19 cellular contexts compared by ENCODE assay signal in the genomic region with DNA sequence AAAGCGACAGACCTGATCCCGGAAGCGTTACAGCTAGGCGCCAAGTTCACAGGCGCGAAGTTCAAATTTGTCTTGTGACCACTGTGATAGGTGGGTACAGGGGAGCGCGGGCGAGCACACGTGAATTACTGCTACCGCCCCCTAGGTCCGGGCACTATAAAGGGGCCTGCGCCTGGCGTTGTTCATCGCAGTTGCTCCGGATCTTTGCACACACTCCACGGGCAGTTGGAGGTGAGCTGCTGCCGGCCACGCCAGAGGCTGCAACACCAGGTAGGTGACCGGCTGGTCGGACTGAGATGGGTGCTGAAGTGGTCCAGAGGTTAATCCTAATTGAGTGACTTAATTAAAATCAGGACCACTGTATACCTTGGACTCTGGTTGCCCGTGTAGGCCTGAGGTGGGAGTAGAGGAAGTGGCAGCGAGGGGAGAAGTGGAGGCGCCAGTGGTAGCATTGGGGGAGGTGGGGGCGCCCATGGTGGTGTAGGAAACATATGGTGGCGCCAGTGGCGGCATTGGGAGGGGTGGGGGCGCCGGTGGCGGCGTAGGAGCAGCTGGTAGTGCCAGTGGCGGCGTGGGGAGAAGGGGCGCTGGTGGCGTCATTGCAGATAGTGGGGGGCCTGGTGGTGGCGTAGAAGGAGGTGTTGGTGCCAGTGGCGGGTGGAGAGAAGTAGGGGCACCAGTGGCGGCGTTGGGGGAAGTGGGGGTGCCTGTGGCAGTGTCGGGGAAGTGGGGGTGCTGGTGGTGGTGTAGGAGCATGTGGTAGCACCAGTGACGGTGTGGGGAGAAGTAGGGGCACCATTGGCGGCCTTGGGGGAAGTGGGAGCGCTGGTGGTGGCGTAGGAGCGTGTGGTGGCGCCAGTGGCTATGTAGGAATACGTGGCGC. TPM values are rescaled to one million over a fixed set of nuclear protein-coding genes. Genes with fewer than 3 reads are reported as not detected.
DNase-seq lines count a peak whose midpoint lies in the region; ATAC-seq and TF ChIP-seq lines count a peak whose summit lies in the region.
"Had no signal": no experiment of that assay in that cellular context is flagged by ENCODE, and none has a peak within 500 bp of the region (broad histone marks: within the 10 kb centered on the region; RNA-seq: fewer than 3 reads in every experiment).

A gene with protein sequence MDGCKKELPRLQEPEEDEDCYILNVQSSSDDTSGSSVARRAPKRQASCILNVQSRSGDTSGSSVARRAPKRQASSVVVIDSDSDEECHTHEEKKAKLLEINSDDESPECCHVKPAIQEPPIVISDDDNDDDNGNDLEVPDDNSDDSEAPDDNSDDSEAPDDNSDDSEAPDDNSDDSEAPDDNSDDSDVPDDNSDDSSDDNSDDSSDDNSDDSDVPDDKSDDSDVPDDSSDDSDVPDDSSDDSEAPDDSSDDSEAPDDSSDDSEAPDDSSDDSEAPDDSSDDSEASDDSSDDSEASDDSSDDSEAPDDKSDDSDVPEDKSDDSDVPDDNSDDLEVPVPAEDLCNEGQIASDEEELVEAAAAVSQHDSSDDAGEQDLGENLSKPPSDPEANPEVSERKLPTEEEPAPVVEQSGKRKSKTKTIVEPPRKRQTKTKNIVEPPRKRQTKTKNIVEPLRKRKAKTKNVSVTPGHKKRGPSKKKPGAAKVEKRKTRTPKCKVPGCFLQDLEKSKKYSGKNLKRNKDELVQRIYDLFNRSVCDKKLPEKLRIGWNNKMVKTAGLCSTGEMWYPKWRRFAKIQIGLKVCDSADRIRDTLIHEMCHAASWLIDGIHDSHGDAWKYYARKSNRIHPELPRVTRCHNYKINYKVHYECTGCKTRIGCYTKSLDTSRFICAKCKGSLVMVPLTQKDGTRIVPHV (plus strand): TSS at position 185 of the 883 bp plus-strand sequence. CDS start 2,385 bp downstream, outside the sequence.

- POLR2A ChIA-PET in activated naive CD8-positive, alpha-beta T cell treated with anti-CD3 and anti-CD28 coated beads, Interleukin-2, amount 10 ng/mL, durations not matched to agents 7 days and 5 days (lab: Charles Lee) = no interaction called here

- ATAC-seq in activated T-cell treated with anti-CD3 and anti-CD28 coated beads, Interleukin-2, amount 50 U/mL, for 72 hours (replicated peaks in 1 of 2) = peak; percentile 6 to 26
- ATAC-seq in activated naive CD8-positive, alpha-beta T cell treated with anti-CD3 and anti-CD28 coated beads, Interleukin-2, amount 10 ng/mL, durations not matched to agents 7 days and 5 days (ENCODE audit: low read depth) = no peak
- ATAC-seq in GM21825 (IDR thresholded peaks at IDR 0.05; ENCODE audit: unreplicated experiment) (no peak), HG03571 (IDR thresholded peaks at IDR 0.05; ENCODE audit: unreplicated experiment) (no peak)

- peak within 1 kb of the TSS; percentile 80 for H3K27ac Mint-ChIP-seq in activated T-cell treated with anti-CD3 and anti-CD28 coated beads, Interleukin-2, amount 50 U/mL, for 72 hours
- H3K27ac Mint-ChIP-seq in activated naive CD8-positive, alpha-beta T cell treated with anti-CD3 and anti-CD28 coated beads, Interleukin-2, amount 10 ng/mL, durations not matched to agents 7 days and 5 days = peak within 1 kb of the TSS; percentile 42
- peak within 1 kb of the TSS; percentile 68 for H3K27ac Mint-ChIP-seq in nephron progenitor cell

- H3K36me3 Mint-ChIP-seq in activated T-cell treated with anti-CD3 and anti-CD28 coated beads, Interleukin-2, amount 50 U/mL, for 72 hours (ENCODE audit: insufficient read depth in 2 of 2) = peaks cover 8 to 28% of the 10 kb centered on the region in 2 donors
- H3K36me3 Mint-ChIP-seq in activated naive CD8-positive, alpha-beta T cell treated with anti-CD3 and anti-CD28 coated beads, Interleukin-2, amount 10 ng/mL, durations not matched to agents 7 days and 5 days = peaks cover 20% of the 10 kb centered on the region
- peaks cover 46% of the 10 kb centered on the region for H3K36me3 Mint-ChIP-seq in nephron progenitor cell (ENCODE audit: low read depth)

- H3K27me3 Mint-ChIP-seq in activated T-cell treated with anti-CD3 and anti-CD28 coated beads, Interleukin-2, amount 50 U/mL, for 72 hours (ENCODE audit: low read depth) = no peaks in the 10 kb centered on the region
- no peaks in the 10 kb centered on the region for H3K27me3 Mint-ChIP-seq in activated naive CD8-positive, alpha-beta T cell treated with anti-CD3 and anti-CD28 coated beads, Interleukin-2, amount 10 ng/mL, durations not matched to agents 7 days and 5 days
- H3K27me3 Mint-ChIP-seq in nephron progenitor cell (ENCODE audit: low read depth, poor library complexity) = no peaks in the 10 kb centered on the region

- TF ChIP-seq CTCF in GM13976 (IDR thresholded peaks at IDR 0.05; ENCODE audit: borderline replicate concordance, control extremely low read depth, extremely low read depth, insufficient read depth, missing control alignments) (no peak), nephron progenitor cell (IDR thresholded peaks at IDR 0.05) (no peak)

- H3K4me1 Mint-ChIP-seq in activated T-cell treated with anti-CD3 and anti-CD28 coated beads, Interleukin-2, amount 50 U/mL, for 72 hours (ENCODE audit: low read depth) = peaks cover 13% of the 10 kb centered on the region
- peaks cover 4% of the 10 kb centered on the region for H3K4me1 Mint-ChIP-seq in activated naive CD8-positive, alpha-beta T cell treated with anti-CD3 and anti-CD28 coated beads, Interleukin-2, amount 10 ng/mL, durations not matched to agents 7 days and 5 days
- H3K4me1 Mint-ChIP-seq in nephron progenitor cell = no peaks in the 10 kb centered on the region

- no peaks in the 10 kb centered on the region for H3K9me3 Mint-ChIP-seq in activated T-cell treated with anti-CD3 and anti-CD28 coated beads, Interleukin-2, amount 50 U/mL, for 72 hours
- H3K9me3 Mint-ChIP-seq in activated naive CD8-positive, alpha-beta T cell treated with anti-CD3 and anti-CD28 coated beads, Interleukin-2, amount 10 ng/mL, durations not matched to agents 7 days and 5 days = no peaks in the 10 kb centered on the region
- peaks cover 40% of the 10 kb centered on the region for H3K9me3 Mint-ChIP-seq in nephron progenitor cell
- H3K9me3 Mint-ChIP-seq: T-helper 2 cell treated with Interferon-gamma antibody and Interleukin-4, amounts not matched to agents 5 μg/mL and 100 μg/mL, for 36 hours had no signal

- no peak for DNase-seq in activated T-cell treated with anti-CD3 and anti-CD28 coated beads, Interleukin-2, amount 50 U/mL, for 72 hours
- DNase-seq in activated T-cell treated with anti-CD3 and anti-CD28 coated beads, Interleukin-2, amount 50 U/mL, for 48 hours = no peak
- peak; percentile 24 for DNase-seq in GM13976 (ENCODE audit: low spot score)
- DNase-seq in activated naive CD8-positive, alpha-beta T cell treated with anti-CD3 and anti-CD28 coated beads, Interleukin-2, amount 10 ng/mL, durations not matched to agents 7 days and 5 days = no peak
- DNase-seq in nephron progenitor cell = no peak
- DNase-seq in GF-D8 (lab: John Stamatoyannopoulos, UW) = no peak
- DNase-seq: activated CD4-positive, alpha-beta T cell treated with anti-CD3 and anti-CD28 coated beads, Interleukin-2, amount 50 U/mL, for 48 hours; activated T-cell treated with anti-CD3 and anti-CD28 coated beads, Interleukin-2, amount 50 U/mL, for 1 hour; kidney glomerular epithelial cell; NCI-H1092 treated with DMSO at 0.1 percent for 48 hours; NCI-H1930; NCI-H748 treated with DMSO at 0.1 percent for 48 hours; retina; spleen; stimulated activated CD4-positive, alpha-beta T cell treated with anti-CD3 and anti-CD28 coated beads, Interleukin-4, amount 100 ng/mL, for 1 hour; stomach had no signal

- H3K4me3 Mint-ChIP-seq in activated T-cell treated with anti-CD3 and anti-CD28 coated beads, Interleukin-2, amount 50 U/mL, for 72 hours = no peak within 1 kb of the TSS
- H3K4me3 Mint-ChIP-seq in activated naive CD8-positive, alpha-beta T cell treated with anti-CD3 and anti-CD28 coated beads, Interleukin-2, amount 10 ng/mL, durations not matched to agents 7 days and 5 days = no peak within 1 kb of the TSS
- no peak within 1 kb of the TSS for H3K4me3 Mint-ChIP-seq in nephron progenitor cell
- H3K4me3 Mint-ChIP-seq: T-helper 2 cell treated with Interferon-gamma antibody and Interleukin-4, amounts not matched to agents 5 μg/mL and 100 μg/mL, for 36 hours had no signal

- in situ Hi-C loops in GM13976 (cut with MboI; ENCODE audit: low sequenced_read_pairs, unreplicated experiment) = no loop called here

RNA-seq across cellular contexts. Expression of the gene that starts here (rescaled TPM):
- 1 to 10 TPM; 6.9 to 8.4 TPM for total RNA-seq in activated T-cell treated with anti-CD3 and anti-CD28 coated beads, Interleukin-2, amount 50 U/mL, for 72 hours
- 1 to 10 TPM; 8.5 to 8.7 TPM for total RNA-seq in activated naive CD8-positive, alpha-beta T cell treated with anti-CD3 and anti-CD28 coated beads, Interleukin-2, amount 10 ng/mL, durations not matched to agents 7 days and 5 days

Comparison
In these comparisons a context has a peak if more than half of its experiments do, and no peak if none do; other contexts are left out.
1. ATAC-seq: peak in activated T-cell treated with anti-CD3 and anti-CD28 coated beads, Interleukin-2, amount 50 U/mL, for 72 hours (2 of 2); none in activated naive CD8-positive, alpha-beta T cell treated with anti-CD3 and anti-CD28 coated beads, Interleukin-2, amount 10 ng/mL, durations not matched to agents 7 days and 5 days (single experiment), GM21825 (single experiment) and HG03571 (single experiment).
2. Peak in every context shown above with its lines, with median percentiles within 50 percentile points of each other: H3K27ac Mint-ChIP-seq.